ENCODE assay signal across 19 cellular contexts in genomic region chr18:3832211-3832610, GRCh38.
DNase-seq lines count a peak whose midpoint lies in the region; ATAC-seq lines count a peak whose summit lies in the region.
"Had no signal": no experiment of that assay in that cellular context is flagged by ENCODE, and none has a peak within 500 bp of the region (broad histone marks: within the 10 kb centered on the region; RNA-seq: fewer than 3 reads in every experiment).

No MANE protein-coding gene starts in this region.

- no peak overlapping the region for H4K8ac ChIP-seq in mesendoderm (ENCODE audit: low read depth, low read length)

- no peak overlapping the region for H2AK5ac ChIP-seq in mesendoderm (ENCODE audit: low read length)

- no peak overlapping the region for H3K23ac ChIP-seq in mesendoderm (ENCODE audit: low read length)

- no peak overlapping the region for H3K56ac ChIP-seq in mesendoderm (ENCODE audit: low read length)

- no peak overlapping the region for H3K27ac Mint-ChIP-seq in activated T-cell treated with anti-CD3 and anti-CD28 coated beads, Interleukin-2, amount 50 U/mL, for 24 hours
- H3K27ac Mint-ChIP-seq: CD14-positive monocyte, IgD-negative memory B cell had no signal

- H3K79me1 ChIP-seq in mesendoderm (ENCODE audit: low read length): no peaks in the 10 kb centered on the region

- H3K36me3 ChIP-seq in mesendoderm (ENCODE audit: control insufficient read depth, insufficient read depth, low read length): no peaks in the 10 kb centered on the region

- H3K4me3 Mint-ChIP-seq in activated T-cell treated with anti-CD3 and anti-CD28 coated beads, Interleukin-2, amount 50 U/mL, for 24 hours: no peak overlapping the region
- H3K4me3 Mint-ChIP-seq: CD14-positive monocyte, IgD-negative memory B cell had no signal

- no peaks in the 10 kb centered on the region for H3K36me3 Mint-ChIP-seq in activated T-cell treated with anti-CD3 and anti-CD28 coated beads, Interleukin-2, amount 50 U/mL, for 24 hours (ENCODE audit: low read depth)
- H3K36me3 Mint-ChIP-seq: CD14-positive monocyte, IgD-negative memory B cell had no signal

- no peak overlapping the region for H2BK15ac ChIP-seq in mesendoderm (replicated peaks; ENCODE audit: low read depth)

- H3K9me3 Mint-ChIP-seq in activated T-cell treated with anti-CD3 and anti-CD28 coated beads, Interleukin-2, amount 50 U/mL, for 24 hours: no peaks in the 10 kb centered on the region

- H4K5ac ChIP-seq in mesendoderm (ENCODE audit: low read length): no peak overlapping the region

- peaks cover 3% of the 10 kb centered on the region for H3K27me3 Mint-ChIP-seq in activated T-cell treated with anti-CD3 and anti-CD28 coated beads, Interleukin-2, amount 50 U/mL, for 24 hours
- H3K27me3 Mint-ChIP-seq: IgD-negative memory B cell had no signal

- H3K9ac ChIP-seq in mesendoderm (ENCODE audit: low read length): no peak overlapping the region

- no peak for ATAC-seq in GM19324 (IDR thresholded peaks at IDR 0.05; ENCODE audit: low FRiP score, unreplicated experiment)
- ATAC-seq: Panc1 had no signal

- no peak overlapping the region for H2BK120ac ChIP-seq in mesendoderm (ENCODE audit: low read depth, low read length)

- H3K79me2 ChIP-seq in mesendoderm (ENCODE audit: control insufficient read depth, insufficient read depth, low read length): no peaks in the 10 kb centered on the region

- no peak overlapping the region for H3K18ac ChIP-seq in mesendoderm (ENCODE audit: low read length)

- no peak overlapping the region for H2BK5ac ChIP-seq in mesendoderm (ENCODE audit: low read length)

- DNase-seq in NCI-H2029 (lab: John Stamatoyannopoulos, UW): peak; percentile 5
- no peak for DNase-seq in NCI-H2029 treated with DMSO at 0.1 percent for 48 hours (lab: John Stamatoyannopoulos, UW)
- DNase-seq in NCI-H1092 (lab: John Stamatoyannopoulos, UW): peak; percentile 28
- peak; percentile 44 for DNase-seq in NCI-H69 (lab: John Stamatoyannopoulos, UW)
- peak; percentile 15 for DNase-seq in mesendoderm
- no peak for DNase-seq in activated T-cell treated with anti-CD3 and anti-CD28 coated beads, Interleukin-2, amount 50 U/mL, for 24 hours
- DNase-seq in T-helper 1 cell: no peak
- DNase-seq: COR-L47, HCEC 1CT, Kasumi-1, MM.1S, NCI-H1105 treated with DMSO at 0.1 percent for 48 hours, NCI-H2081, NCI-H2227 treated with DMSO at 0.1 percent for 48 hours, NCI-H774 had no signal

- H3K27ac ChIP-seq in mesendoderm (ENCODE audit: low read depth, low read length): no peak overlapping the region

- no peak overlapping the region for H3K4me3 ChIP-seq in mesendoderm (ENCODE audit: low read length)

- H3K4me1 ChIP-seq in mesendoderm (ENCODE audit: control insufficient read depth, low read depth, low read length): peaks cover 2% of the 10 kb centered on the region

- no peaks in the 10 kb centered on the region for H3K4me1 Mint-ChIP-seq in activated T-cell treated with anti-CD3 and anti-CD28 coated beads, Interleukin-2, amount 50 U/mL, for 24 hours (ENCODE audit: low read depth)
- H3K4me1 Mint-ChIP-seq: IgD-negative memory B cell had no signal

- no CpG with 5 or more reads among the region's 4 CpGs for WGBS in mesendoderm (ENCODE audit: extremely low coverage, insufficient coverage, low lambda C conversion rate)

- H3K27me3 ChIP-seq in mesendoderm (ENCODE audit: insufficient read depth, low read length, poor library complexity): peaks cover 1% of the 10 kb centered on the region

- no peak overlapping the region for H3K4me2 ChIP-seq in mesendoderm (ENCODE audit: low read length)

- no peak overlapping the region for H3K4ac ChIP-seq in mesendoderm (ENCODE audit: low read depth, low read length)

Comparison
In these comparisons a context has a peak if more than half of its experiments do, and no peak if none do; other contexts are left out.
1. DNase-seq: peak in NCI-H2029 (single experiment), NCI-H1092 (single experiment), NCI-H69 (single experiment) and mesendoderm (single experiment); none in NCI-H2029 treated with DMSO at 0.1 percent for 48 hours (single experiment), activated T-cell treated with anti-CD3 and anti-CD28 coated beads, Interleukin-2, amount 50 U/mL, for 24 hours (single experiment) and T-helper 1 cell (0 of 5).